24 cellular contexts compared by ENCODE assay signal in genomic region chr1:5832916-5833895, GRCh38.
"Had no signal": no experiment of that assay in that cellular context is flagged by ENCODE, and none has a peak within 500 bp of the region (broad histone marks: within the 10 kb centered on the region; RNA-seq: fewer than 3 reads in every experiment).

No MANE protein-coding gene starts in this region.

- H3K4me3 ChIP-seq: coronary artery, esophagus muscularis mucosa, gastroesophageal sphincter, heart left ventricle, hepatocyte, lung, prostate gland, right atrium auricular region, sigmoid colon, stomach, thyroid gland had no signal

- H3K27ac ChIP-seq: coronary artery, esophagus muscularis mucosa, foreskin keratinocyte, gastroesophageal sphincter, heart left ventricle, hepatocyte, prostate gland, right atrium auricular region, sigmoid colon, stomach, thyroid gland had no signal

- FAIRE-seq: endothelial cell of umbilical vein had no signal

- H3K4me1 ChIP-seq: esophagus muscularis mucosa, foreskin keratinocyte, gastroesophageal sphincter, heart left ventricle, prostate gland, right atrium auricular region, sigmoid colon, stomach had no signal

- DNase-seq: dermis blood vessel endothelial cell; effector memory CD4-positive, alpha-beta T cell; foreskin keratinocyte; heart left ventricle; immature natural killer cell; islet precursor cell; left ventricle myocardium superior; natural killer cell; sigmoid colon; stimulated activated CD4-positive, alpha-beta T cell treated with anti-CD3 and anti-CD28 coated beads, Interleukin-2, amount 100 ng/mL, for 24 hours; stimulated activated CD4-positive, alpha-beta T cell treated with anti-CD3 and anti-CD28 coated beads, Interleukin-4, amount 100 ng/mL, for 24 hours; stimulated activated naive CD4-positive, alpha-beta T cell treated with Interleukin-2 at 50 U/mL for 16 hours; stomach; thyroid gland; trophoblast cell had no signal

- H2AFZ ChIP-seq: hepatocyte had no signal

- H3K27me3 ChIP-seq: foreskin keratinocyte, right atrium auricular region, thyroid gland had no signal

- H3K79me2 ChIP-seq: hepatocyte had no signal

- H3K9me3 ChIP-seq: esophagus muscularis mucosa, gastroesophageal sphincter, heart left ventricle, prostate gland, right atrium auricular region, sigmoid colon, stomach, thyroid gland had no signal

- ATAC-seq: foreskin keratinocyte; gastroesophageal sphincter; heart left ventricle; left ventricle myocardium superior; natural killer cell; stimulated activated effector memory CD8-positive, alpha-beta T cell treated with anti-CD3 and anti-CD28 coated beads, Interleukin-12 subunit alpha, Interleukin-12 subunit beta, amount 100 ng/mL, for 72 hours had no signal

- H3K4me2 ChIP-seq: hepatocyte had no signal

- H3K36me3 ChIP-seq: esophagus muscularis mucosa, gastroesophageal sphincter, heart left ventricle, prostate gland, right atrium auricular region, sigmoid colon, stomach, thyroid gland had no signal
